17 cellular contexts compared by ENCODE assay signal in genomic region chr12:38883629-38884134, GRCh38. TPM values are rescaled to one million over a fixed set of nuclear protein-coding genes. Genes with fewer than 3 reads are reported as not detected.
DNase-seq lines count a peak whose midpoint lies in the region; ATAC-seq, FAIRE-seq and TF ChIP-seq lines count a peak whose summit lies in the region.
"Had no signal": no experiment of that assay in that cellular context is flagged by ENCODE, and none has a peak within 500 bp of the region (broad histone marks: within the 10 kb centered on the region; RNA-seq: fewer than 3 reads in every experiment).

No MANE protein-coding gene starts in this region.

- H3K4me2 ChIP-seq in HepG2 (ENCODE audit: low read depth, low read length) (no peak overlapping the region), Karpas-422 (ENCODE audit: low read depth, low read length, poor library complexity, severe bottlenecking) (no peak overlapping the region)

- H3K36me3 ChIP-seq in liver (ENCODE audit: control insufficient read depth in 4 of 4, insufficient read depth in 3 of 4, low read depth in 1 of 4, low read length in 3 of 4) (no peaks in the 10 kb centered on the region), HepG2 (replicated peaks in 1 of 2; ENCODE audit: control insufficient read depth in 1 of 2, insufficient read depth in 2 of 2, low read length in 2 of 2) (no peaks in the 10 kb centered on the region), endocrine pancreas (ENCODE audit: control insufficient read depth, insufficient read depth, low read length) (no peaks in the 10 kb centered on the region), Karpas-422 (ENCODE audit: insufficient read depth, low read length) (no peaks in the 10 kb centered on the region)

- ATAC-seq in HepG2: no peak
- ATAC-seq: HCT116 had no signal

- FAIRE-seq in HepG2 (lab: Jason Lieb, UNC) (no peak), islet of Langerhans (lab: Jason Lieb, UNC) (peak; percentile 45)
- FAIRE-seq: GM12891, H54 had no signal

- no peaks in the 10 kb centered on the region for H3K27me3 ChIP-seq in liver (ENCODE audit: control insufficient read depth in 4 of 4, insufficient read depth in 4 of 4, low read length in 3 of 4)
- no peaks in the 10 kb centered on the region for H3K27me3 ChIP-seq in HepG2 (ENCODE audit: control insufficient read depth in 1 of 2, insufficient read depth in 2 of 2, low read length in 2 of 2)
- H3K27me3 ChIP-seq in endocrine pancreas (ENCODE audit: control insufficient read depth, insufficient read depth, low read length): no peaks in the 10 kb centered on the region
- H3K27me3 ChIP-seq in Karpas-422 (ENCODE audit: low read length): no peaks in the 10 kb centered on the region

- DNase-seq in HepG2 (ENCODE audit: low spot score) (no peak), kidney tubule cell (ENCODE audit: low spot score) (no peak), GM20000 (ENCODE audit: low spot score) (no peak), Karpas-422 (no peak), NCI-H1436 (lab: John Stamatoyannopoulos, UW) (no peak)
- DNase-seq: ACHN; C1 segment of cervical spinal cord; Calu3; CD4-positive, alpha-beta T cell; DMS79; GM23248 had no signal

- TF ChIP-seq RAD21 in liver (IDR thresholded peaks at IDR 0.05): no peak
- no peak for TF ChIP-seq RAD21 in HepG2 (CRISPR knock-in tag; IDR thresholded peaks at IDR 0.05)

- no peaks in the 10 kb centered on the region for H3K9me2 ChIP-seq in Karpas-422 (replicated peaks; ENCODE audit: insufficient read depth, low read length)

- in situ Hi-C loops in HepG2 (cut with HindIII; ENCODE audit: extremely low pct_ligation_motif_present, low pct_unique_long_range_greater_than_20kb): no loop called here

- intact Hi-C loops in HepG2 (cut with micrococcal nuclease; ENCODE audit: unreplicated experiment): no loop called here

- H2AFZ ChIP-seq in HepG2 (ENCODE audit: low read length) (no peak overlapping the region), Karpas-422 (ENCODE audit: low read length) (no peak overlapping the region)
- H2AFZ ChIP-seq: GM23248 had no signal

- TF ChIP-seq EP300 in HepG2 (IDR thresholded peaks at IDR 0.05; ENCODE audit: low read depth in 2 of 2, low read length in 2 of 2) (no peak), HepG2 (CRISPR knock-in tag; IDR thresholded peaks at IDR 0.05; ENCODE audit: borderline replicate concordance) (no peak)

- TF ChIP-seq POLR2A in HepG2 (IDR thresholded peaks at IDR 0.05; ENCODE audit: insufficient read depth in 1 of 2, low read depth in 2 of 2, low read length in 2 of 2): no peak

- CTCF ChIA-PET in HepG2 (lab: Yijun Ruan, JAX; ENCODE audit: low intra/inter-chr PET ratio, low total read pairs): no interaction called here

- H3K4me3 ChIP-seq in liver (ENCODE audit: low read depth in 1 of 3, low read length in 3 of 3): no peak overlapping the region
- H3K4me3 ChIP-seq in HepG2 (replicated peaks in 1 of 3; ENCODE audit: insufficient read depth in 1 of 3, low read depth in 2 of 3, low read length in 3 of 3): no peak overlapping the region
- H3K4me3 ChIP-seq in endocrine pancreas (ENCODE audit: control insufficient read depth, insufficient read depth, low read length): peak overlapping the region; percentile 34
- no peak overlapping the region for H3K4me3 ChIP-seq in Karpas-422 (ENCODE audit: low read length)
- H3K4me3 ChIP-seq: GM23248 had no signal

- H3K27ac ChIP-seq in liver (ENCODE audit: low read depth in 1 of 2, low read length in 2 of 2) (peak overlapping the region; percentile 15 to 48), HepG2 (ENCODE audit: extremely low read length, insufficient read depth, low read length) (no peak overlapping the region), Karpas-422 (ENCODE audit: low read length) (no peak overlapping the region)
- H3K27ac ChIP-seq: GM23248 had no signal

- H4K20me1 ChIP-seq in HepG2 (ENCODE audit: insufficient read depth, low read length): no peaks in the 10 kb centered on the region
- no peaks in the 10 kb centered on the region for H4K20me1 ChIP-seq in Karpas-422 (ENCODE audit: insufficient read depth, low read depth, low read length)

- H3K79me2 ChIP-seq in HepG2 (ENCODE audit: insufficient read depth, low read length): no peaks in the 10 kb centered on the region
- H3K79me2 ChIP-seq in Karpas-422 (ENCODE audit: low read length): no peaks in the 10 kb centered on the region

- H3K9me3 ChIP-seq in liver (ENCODE audit: control insufficient read depth in 4 of 4, low read length in 3 of 4): peaks cover 0 to 4% (median 2%) of the 10 kb centered on the region in 4 donors
- H3K9me3 ChIP-seq in HepG2 (ENCODE audit: low read length): no peaks in the 10 kb centered on the region
- H3K9me3 ChIP-seq in endocrine pancreas (ENCODE audit: control insufficient read depth, low read length): no peaks in the 10 kb centered on the region
- peaks cover 9% of the 10 kb centered on the region; the same call in 1 of the 2 replicates for H3K9me3 ChIP-seq in Karpas-422 (ENCODE audit: low read length)

- WGBS in liver: 43% methylated on average over 3 of the region's 3 CpGs
- 46% methylated on average over 3 of the region's 3 CpGs for WGBS in HepG2 (ENCODE audit: low lambda C conversion rate)

- H3K9ac ChIP-seq in liver (ENCODE audit: low read depth in 1 of 2, low read length in 2 of 2): no peak overlapping the region
- no peak overlapping the region for H3K9ac ChIP-seq in HepG2 (ENCODE audit: insufficient read depth, low read depth, low read length)
- H3K9ac ChIP-seq in endocrine pancreas (ENCODE audit: control insufficient read depth, insufficient read depth, low read length): no peak overlapping the region
- H3K9ac ChIP-seq in Karpas-422 (ENCODE audit: low read length): no peak overlapping the region
- H3K9ac ChIP-seq: GM23248 had no signal

- POLR2A ChIA-PET in HepG2 (lab: Yijun Ruan, JAX): no interaction called here

- no TSS peak for BruUV-seq in HepG2 (replicated peaks; lab: Mats Ljungman, UMichigan)

- H3K4me1 ChIP-seq in liver (ENCODE audit: control insufficient read depth in 4 of 4, insufficient read depth in 4 of 4, low read length in 3 of 4) (peaks cover 10 to 27% (median 18%) of the 10 kb centered on the region in 4 donors), HepG2 (ENCODE audit: insufficient read depth, low read length) (peaks cover 11% of the 10 kb centered on the region), endocrine pancreas (ENCODE audit: control insufficient read depth, insufficient read depth, low read length) (peaks cover 34% of the 10 kb centered on the region), Karpas-422 (ENCODE audit: low read length) (no peaks in the 10 kb centered on the region)

- TF ChIP-seq CTCF in liver (IDR thresholded peaks at IDR 0.05; ENCODE audit: low read depth, low read length, missing input control): no peak
- TF ChIP-seq CTCF in HepG2 (CRISPR knock-in tag; IDR thresholded peaks at IDR 0.05): no peak
- no peak for TF ChIP-seq CTCF in GM20000 (IDR thresholded peaks at IDR 0.05; ENCODE audit: extremely low read depth, missing control alignments)

TF ChIP-seq in liver, 16 proteins besides CTCF, POLR2A, EP300 and RAD21 (continues in another document):
- TF ChIP-seq RXRA (IDR thresholded peaks at IDR 0.05): peak in 1 of 2 donors; percentile 11
- peak; percentile 58 to 59 for TF ChIP-seq HNF4A (conservative IDR thresholded peaks at IDR 0.05)

TF ChIP-seq in HepG2, 621 proteins besides CTCF, POLR2A, EP300 and RAD21:
- TF ChIP-seq REL (CRISPR knock-in tag; conservative IDR thresholded peaks at IDR 0.05) (no peak), CSRNP2 (CRISPR knock-in tag; conservative IDR thresholded peaks at IDR 0.05; ENCODE audit: low read depth) (no peak)

RNA-seq across cellular contexts. Expression of gene CPNE8, which starts 21.7 kb away (rescaled TPM):
- total RNA-seq in liver: 10 to 100 TPM in 1 of 2 donors, 1 to 10 TPM in 1; 4.2 to 17.3 TPM
- 10 to 100 TPM in 1 of 2 donors, 1 to 10 TPM in 1; 4.5 to 27.4 TPM for polyA plus RNA-seq in liver
- 2.4 and 3.6 TPM in 2 replicates for total RNA-seq in HepG2 (2016; rRNA removed; fragmentation: Illumina TruSeq; extraction: Trizol)
- total RNA-seq in HepG2 (2016; cell fraction: cytosol; rRNA removed; fragmentation: Illumina TruSeq; extraction: Trizol; ENCODE audit: low read depth): 0.18 and 0.51 TPM in 2 replicates
- total RNA-seq in HepG2 (2016; cell fraction: insoluble cytoplasmic fraction; rRNA removed; fragmentation: Illumina TruSeq; extraction: Trizol): 1.9 and 3.5 TPM in 2 replicates
- total RNA-seq in HepG2 (2016; cell fraction: membrane; rRNA removed; fragmentation: Illumina TruSeq; extraction: Trizol): 0.34 and 0.46 TPM in 2 replicates
- total RNA-seq in HepG2 (2016; cell fraction: nucleus; rRNA removed; fragmentation: Illumina TruSeq; extraction: Trizol): 3.9 and 5.6 TPM in 2 replicates
- 1.4 and 2.7 TPM in 2 replicates for polyA plus RNA-seq in HepG2 (2011; rRNA removed)
- 0.74 and 1.1 TPM in 2 replicates for polyA plus RNA-seq in HepG2 (2011; cell fraction: cytosol; rRNA removed)
- polyA plus RNA-seq in HepG2 (2011; cell fraction: nucleus; rRNA removed): 0.90 and 1.5 TPM in 2 replicates
- polyA plus RNA-seq in HepG2 (2012): 0.69 and 0.98 TPM in 2 replicates
- 0.06 and 0.08 TPM in 2 replicates for polyA plus RNA-seq in HepG2 (2016; cell fraction: cytosol; fragmentation: Illumina TruSeq; extraction: Trizol; ENCODE audit: low read depth)
- polyA plus RNA-seq in HepG2 (2016; cell fraction: insoluble cytoplasmic fraction; fragmentation: Illumina TruSeq; extraction: Trizol; ENCODE audit: low read depth): 1.6 TPM in 2 replicates
- polyA plus RNA-seq in HepG2 (2016; cell fraction: membrane; fragmentation: Illumina TruSeq; extraction: Trizol; ENCODE audit: low read depth): 0.19 and 0.23 TPM in 2 replicates
- polyA plus RNA-seq in HepG2 (2016; cell fraction: nucleus; fragmentation: Illumina TruSeq; extraction: Trizol; ENCODE audit: insufficient read depth, low read depth): 4.9 and 5.0 TPM in 2 replicates
- 1.4 and 16.1 TPM in 2 replicates for polyA minus RNA-seq in HepG2 (2011; rRNA and poly(A)+ RNA removed; ENCODE audit: low replicate concordance)
- polyA minus RNA-seq in HepG2 (2011; cell fraction: cytosol; rRNA and poly(A)+ RNA removed): 1.6 and 1.7 TPM in 2 replicates
- polyA minus RNA-seq in HepG2 (2011; cell fraction: nucleus; rRNA and poly(A)+ RNA removed): 11.1 and 14.3 TPM in 2 replicates
- total RNA-seq in Karpas-422 (2014; rRNA removed; shearing (Covaris generic); ENCODE audit: low replicate concordance): not detected in 2 replicates

Comparison
In these comparisons a context has a peak if more than half of its experiments do, and no peak if none do; other contexts are left out.
1. H3K27ac ChIP-seq: peak in liver (2 of 2); none in HepG2 (single experiment) and Karpas-422 (single experiment).